In the genomic region with DNA sequence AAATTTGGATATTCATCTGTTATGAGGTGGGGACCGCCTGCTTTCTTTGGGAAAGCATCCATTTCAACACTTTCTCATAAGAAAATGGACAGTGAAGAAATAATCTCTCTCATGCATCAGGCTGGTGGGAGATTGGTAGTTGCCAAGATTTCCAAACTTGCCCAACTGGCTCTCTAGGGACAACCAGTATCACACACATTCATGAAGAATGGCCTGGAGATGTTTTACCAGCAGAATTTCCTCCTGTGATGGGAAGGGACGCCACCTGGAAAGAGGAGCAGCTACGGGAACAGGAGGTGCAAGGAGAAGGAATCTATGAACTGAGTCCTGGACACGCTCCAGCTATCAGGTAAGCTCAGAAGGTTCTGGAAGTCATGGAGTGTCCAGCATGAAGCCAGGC, we compare ENCODE assay signal across 31 cellular contexts. TPM values are rescaled to one million over a fixed set of nuclear protein-coding genes. Genes with fewer than 3 reads are reported as not detected.
"Had no signal": no experiment of that assay in that cellular context is flagged by ENCODE, and none has a peak within 500 bp of the region (broad histone marks: within the 10 kb centered on the region; RNA-seq: fewer than 3 reads in every experiment).

No MANE protein-coding gene starts in this region.

- H3K4me3 ChIP-seq: ascending aorta, cardiac muscle cell had no signal

- H3K27ac ChIP-seq: ascending aorta, cardiac muscle cell, VCaP had no signal

- H3K4me1 ChIP-seq: ascending aorta had no signal

- DNase-seq: activated B cell treated with CpG ODN at 0.5 μM for 24 hours; activated CD4-positive, alpha-beta memory T cell treated with anti-CD3 and anti-CD28 coated beads for 36 hours; activated CD4-positive, alpha-beta T cell treated with anti-CD3 and anti-CD28 coated beads for 4 hours; activated CD4-positive, alpha-beta T cell treated with anti-CD3 and anti-CD28 coated beads, Interleukin-2, amount 10 ng/mL, durations not matched to agents 24 days and 14 days; activated CD4-positive, alpha-beta T cell treated with anti-CD3 and anti-CD28 coated beads, Interleukin-2, amount 50 U/mL, for 1 hour; activated CD4-positive, alpha-beta T cell treated with anti-CD3 and anti-CD28 coated beads, Interleukin-2, amount 50 U/mL, for 4 hours; activated CD4-positive, CD25-positive, alpha-beta regulatory T cell treated with anti-CD3 and anti-CD28 coated beads, Interleukin-2, amount 50 U/mL, for 72 hours; activated CD8-positive, alpha-beta memory T cell treated with anti-CD3 and anti-CD28 coated beads, Interleukin-2, amount 50 U/mL, for 4 hours; activated CD8-positive, alpha-beta T cell treated with anti-CD3 and anti-CD28 coated beads for 36 hours; activated effector memory CD4-positive, alpha-beta T cell treated with anti-CD3 and anti-CD28 coated beads, Interleukin-2, amount 50 U/mL, for 16 hours; activated gamma-delta T cell treated with Interleukin-2 at 50 U/mL for 16 hours; activated naive CD4-positive, alpha-beta T cell; activated naive CD4-positive, alpha-beta T cell treated with anti-CD3 and anti-CD28 coated beads for 36 hours; activated naive CD4-positive, alpha-beta T cell treated with anti-CD3 and anti-CD28 coated beads, Interleukin-2, amount 50 U/mL, for 16 hours; activated naive CD8-positive, alpha-beta T cell treated with anti-CD3 and anti-CD28 coated beads for 36 hours; activated T-cell treated with anti-CD3 and anti-CD28 coated beads for 4 hours; activated T-cell treated with anti-CD3 and anti-CD28 coated beads, Interleukin-2, amount 50 U/mL, for 1 hour; activated T-cell treated with anti-CD3 and anti-CD28 coated beads, Interleukin-2, amount 50 U/mL, for 4 hours; activated T-cell treated with anti-CD3 and anti-CD28 coated beads, Interleukin-2, amount 50 U/mL, for 72 hours; amygdala; anterior cingulate cortex; caudate nucleus; cerebellar nuclear complex; T-helper 1 cell; T-helper 2 cell; T-helper 9 cell had no signal

- H3K36me3 ChIP-seq: ascending aorta, cardiac muscle cell had no signal

- ATAC-seq: activated CD8-positive, alpha-beta T cell treated with anti-CD3 and anti-CD28 coated beads for 36 hours; activated naive CD4-positive, alpha-beta T cell treated with anti-CD3 and anti-CD28 coated beads, Interleukin-2, amount 50 U/mL, for 72 hours; activated T-cell treated with anti-CD3 and anti-CD28 coated beads, Interleukin-2, amount 50 U/mL, for 4 hours; activated T-cell treated with anti-CD3 and anti-CD28 coated beads, Interleukin-2, amount 50 U/mL, for 72 hours; activated T-helper 17 cell treated with anti-CD3 and anti-CD28 coated beads, Interleukin-2, amount 50 U/mL, for 72 hours had no signal

- H3K27me3 ChIP-seq: ascending aorta, cardiac muscle cell had no signal

RNA-seq across cellular contexts. Expression of a gene that starts 39.4 kb away (rescaled TPM):
- total RNA-seq: activated T-helper 17 cell treated with anti-CD3 and anti-CD28 coated beads, Interleukin-2, amount 50 U/mL, for 72 hours had no signal
